Comparison of ENCODE assay signal across 15 cellular contexts in the genomic region with DNA sequence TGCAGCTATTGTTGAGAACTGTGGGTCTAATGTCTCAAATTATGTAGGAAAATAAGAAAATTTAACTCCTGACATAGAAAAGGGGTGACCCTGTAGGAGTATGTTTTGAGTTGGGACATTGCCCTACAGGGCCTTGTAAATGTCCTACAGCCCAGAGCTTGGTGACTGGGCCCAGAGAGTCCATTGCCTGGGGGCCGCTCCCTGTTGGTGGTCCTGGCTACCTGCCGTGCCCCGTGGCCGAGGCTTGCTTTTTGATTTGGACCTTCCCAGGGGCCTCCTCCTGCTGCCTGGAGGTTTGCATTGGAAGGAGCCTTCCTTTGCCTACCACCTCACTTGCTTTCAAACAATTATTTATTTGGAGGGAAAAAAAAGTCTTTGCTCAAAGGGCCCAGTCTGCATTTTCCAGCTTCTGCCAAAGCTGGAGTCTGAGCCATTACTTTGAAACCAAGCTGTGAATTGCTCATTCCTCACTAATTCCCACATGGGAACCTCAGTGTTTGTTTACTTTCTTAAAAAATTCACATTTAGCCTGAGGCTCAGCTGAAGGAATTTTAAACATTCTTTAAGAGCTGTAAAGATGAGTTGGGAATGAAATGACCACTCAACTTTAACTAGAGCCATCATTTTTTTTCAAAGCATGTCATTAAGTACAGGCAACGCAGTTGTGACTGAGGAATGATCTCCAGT.
A peak's percentile ranks its signal among the peaks of the same experiment; 100 is the strongest.
DNase-seq lines count a peak whose midpoint lies in the region; ATAC-seq and TF ChIP-seq lines count a peak whose summit lies in the region.
"Had no signal": no experiment of that assay in that cellular context is flagged by ENCODE, and none has a peak within 500 bp of the region (broad histone marks: within the 10 kb centered on the region; RNA-seq: fewer than 3 reads in every experiment).

No MANE protein-coding gene starts in this region.

- H3K4me1 ChIP-seq in left lung = no peaks in the 10 kb centered on the region

- H3K36me3 ChIP-seq in left lung = no peaks in the 10 kb centered on the region

- no peak for TF ChIP-seq CTCF in CD14-positive monocyte (IDR thresholded peaks at IDR 0.05)
- no peak for TF ChIP-seq CTCF in left lung (IDR thresholded peaks at IDR 0.05)

- no peaks in the 10 kb centered on the region for H3K36me3 Mint-ChIP-seq in CD14-positive monocyte
- no peaks in the 10 kb centered on the region for H3K36me3 Mint-ChIP-seq in activated CD4-positive, alpha-beta T cell treated with anti-CD3 and anti-CD28 coated beads, Interleukin-2, amount 10 ng/mL, durations not matched to agents 24 days and 14 days (ENCODE audit: low read depth)

- H3K9me3 ChIP-seq in left lung = no peaks in the 10 kb centered on the region

- H3K4me3 Mint-ChIP-seq in CD14-positive monocyte = no peak overlapping the region
- H3K4me3 Mint-ChIP-seq in activated CD4-positive, alpha-beta T cell treated with anti-CD3 and anti-CD28 coated beads, Interleukin-2, amount 10 ng/mL, durations not matched to agents 24 days and 14 days = no peak overlapping the region

- H3K27me3 Mint-ChIP-seq in CD14-positive monocyte (ENCODE audit: low read depth in 3 of 3) = peaks cover 0 to 10% (median 0%) of the 10 kb centered on the region in 3 donors
- no peaks in the 10 kb centered on the region for H3K27me3 Mint-ChIP-seq in activated CD4-positive, alpha-beta T cell treated with anti-CD3 and anti-CD28 coated beads, Interleukin-2, amount 10 ng/mL, durations not matched to agents 24 days and 14 days

- intact Hi-C loops in CD14-positive monocyte (cut with micrococcal nuclease) (no loop called here), posterior vena cava (cut with DNase I) (no loop called here), left lung (cut with DNase I) (no loop called here)
- intact Hi-C loops in activated CD4-positive, alpha-beta T cell treated with anti-CD3 and anti-CD28 coated beads, Interleukin-2, amount 10 ng/mL, durations not matched to agents 24 days and 14 days (cut with micrococcal nuclease) = no loop called here

- no peak overlapping the region for H3K4me3 ChIP-seq in left lung
- H3K4me3 ChIP-seq: GM23248 had no signal

- H3K27ac ChIP-seq in left lung = no peak overlapping the region
- H3K27ac ChIP-seq: C4-2B, GM23248 had no signal

- H3K27ac Mint-ChIP-seq in CD14-positive monocyte = no peak overlapping the region
- no peak overlapping the region for H3K27ac Mint-ChIP-seq in activated CD4-positive, alpha-beta T cell treated with anti-CD3 and anti-CD28 coated beads, Interleukin-2, amount 10 ng/mL, durations not matched to agents 24 days and 14 days

- DNase-seq in CD14-positive monocyte (ENCODE audit: low spot score) (peak; percentile 5), M059J (ENCODE audit: low read depth) (peak; percentile 33), islet precursor cell (peak; percentile 74), posterior vena cava (ENCODE audit: low spot score) (peak; percentile 42), left lung (no peak), NOMO-1 treated with DMSO at 0.1 percent for 48 hours (lab: John Stamatoyannopoulos, UW; ENCODE audit: unreplicated experiment) (no peak)
- DNase-seq in activated CD4-positive, alpha-beta T cell treated with anti-CD3 and anti-CD28 coated beads, Interleukin-2, amount 10 ng/mL, durations not matched to agents 24 days and 14 days = no peak
- DNase-seq: GM23248, KBM-7, NCI-H146, NCI-H2081 treated with DMSO at 0.1 percent for 48 hours, NCI-H226, NCI-H524 treated with DMSO at 0.1 percent for 48 hours, SHP77 had no signal

- no peak for ATAC-seq in left lung

- peaks cover 0 to 11% (median 3%) of the 10 kb centered on the region in 7 donors for H3K9me3 Mint-ChIP-seq in CD14-positive monocyte
- no peaks in the 10 kb centered on the region for H3K9me3 Mint-ChIP-seq in activated CD4-positive, alpha-beta T cell treated with anti-CD3 and anti-CD28 coated beads, Interleukin-2, amount 10 ng/mL, durations not matched to agents 24 days and 14 days

- no peaks in the 10 kb centered on the region for H3K4me1 Mint-ChIP-seq in CD14-positive monocyte
- H3K4me1 Mint-ChIP-seq in activated CD4-positive, alpha-beta T cell treated with anti-CD3 and anti-CD28 coated beads, Interleukin-2, amount 10 ng/mL, durations not matched to agents 24 days and 14 days = no peaks in the 10 kb centered on the region

- H3K27me3 ChIP-seq in left lung = peaks cover 0 to 10% of the 10 kb centered on the region in 2 donors

Comparison
In these comparisons a context has a peak if more than half of its experiments do, and no peak if none do; other contexts are left out.
1. DNase-seq: peak in CD14-positive monocyte (single experiment), M059J (single experiment), islet precursor cell (single experiment) and posterior vena cava (single experiment); none in left lung (0 of 2), activated CD4-positive, alpha-beta T cell treated with anti-CD3 and anti-CD28 coated beads, Interleukin-2, amount 10 ng/mL, durations not matched to agents 24 days and 14 days (single experiment) and NOMO-1 treated with DMSO at 0.1 percent for 48 hours (single experiment).